In genomic region chr16:88680554-88681083, GRCh38 we compare ENCODE assay signal across 1 cellular context.
TF ChIP-seq lines count a peak whose summit lies in the region.

No MANE protein-coding gene starts in this region.

TF ChIP-seq in K562, 482 proteins besides CTCF, POLR2A, EP300 and RAD21:
- TF ChIP-seq ZNF384 (IDR thresholded peaks at IDR 0.05; ENCODE audit: low read depth, low read length) (no peak), ZNF121 (CRISPR knock-in tag; conservative IDR thresholded peaks at IDR 0.05) (peak; percentile 60)
